Comparison of ENCODE assay signal across 14 cellular contexts in genomic region chr12:54140958-54141388, GRCh38. TPM values are rescaled to one million over a fixed set of nuclear protein-coding genes. Genes with fewer than 3 reads are reported as not detected.
DNase-seq lines count a peak whose midpoint lies in the region; ATAC-seq and TF ChIP-seq lines count a peak whose summit lies in the region.
"Had no signal": no experiment of that assay in that cellular context is flagged by ENCODE, and none has a peak within 500 bp of the region (broad histone marks: within the 10 kb centered on the region; RNA-seq: fewer than 3 reads in every experiment).

No MANE protein-coding gene starts in this region.

- peaks cover 26% of the 10 kb centered on the region for H3K27me3 Mint-ChIP-seq in nephron (ENCODE audit: low read depth)
- H3K27me3 Mint-ChIP-seq in activated CD8-positive, alpha-beta T cell treated with anti-CD3 and anti-CD28 coated beads for 36 hours: peaks cover 12% of the 10 kb centered on the region
- H3K27me3 Mint-ChIP-seq in activated T-cell treated with anti-CD3 and anti-CD28 coated beads, Interleukin-2, amount 50 U/mL, for 24 hours: peaks cover 76% of the 10 kb centered on the region

- no peaks in the 10 kb centered on the region for H3K9me3 ChIP-seq in tibial nerve

- peak overlapping the region; percentile 42 to 52 (median 51) for H3K4me3 Mint-ChIP-seq in nephron
- H3K4me3 Mint-ChIP-seq in activated CD8-positive, alpha-beta T cell treated with anti-CD3 and anti-CD28 coated beads for 36 hours: no peak overlapping the region
- H3K4me3 Mint-ChIP-seq in activated T-cell treated with anti-CD3 and anti-CD28 coated beads, Interleukin-2, amount 50 U/mL, for 24 hours: no peak overlapping the region
- H3K4me3 Mint-ChIP-seq: activated naive CD8-positive, alpha-beta T cell treated with anti-CD3 and anti-CD28 coated beads for 36 hours; T-helper 17 cell had no signal

- H3K4me3 ChIP-seq in fibroblast of the aortic adventitia (ENCODE audit: low read depth, low read length): no peak overlapping the region
- no peak overlapping the region for H3K4me3 ChIP-seq in tibial nerve
- H3K4me3 ChIP-seq: K562 had no signal

- DNase-seq in NCI-H82 treated with DMSO at 0.1 percent for 48 hours (lab: John Stamatoyannopoulos, UW; ENCODE audit: unreplicated experiment): peak; percentile 81
- peak; percentile 65 for DNase-seq in fibroblast of the aortic adventitia (ENCODE audit: low read depth)
- DNase-seq in tibial nerve (ENCODE audit: low spot score in 2 of 2): peak in 1 of 2 donors; percentile 36
- no peak for DNase-seq in activated CD8-positive, alpha-beta T cell treated with anti-CD3 and anti-CD28 coated beads for 36 hours
- DNase-seq in central memory CD4-positive, alpha-beta T cell: no peak
- no peak for DNase-seq in activated T-cell treated with anti-CD3 and anti-CD28 coated beads, Interleukin-2, amount 50 U/mL, for 24 hours
- DNase-seq: activated naive CD8-positive, alpha-beta T cell treated with anti-CD3 and anti-CD28 coated beads for 36 hours; effector CD4-positive, alpha-beta T cell; NCI-H1694 treated with DMSO at 0.1 percent for 48 hours; OCI-M1; T-helper 17 cell had no signal

- H3K36me3 ChIP-seq in tibial nerve: no peaks in the 10 kb centered on the region

- H3K4me1 ChIP-seq in tibial nerve: peaks cover 0 to 80% (median 25%) of the 10 kb centered on the region in 4 donors

- no peak for TF ChIP-seq POLR2A in tibial nerve (IDR thresholded peaks at IDR 0.05)

- TF ChIP-seq EP300 in tibial nerve (IDR thresholded peaks at IDR 0.05): peak in 1 of 2 donors; percentile 20

- no peaks in the 10 kb centered on the region for H3K9me3 Mint-ChIP-seq in nephron
- H3K9me3 Mint-ChIP-seq in activated CD8-positive, alpha-beta T cell treated with anti-CD3 and anti-CD28 coated beads for 36 hours: no peaks in the 10 kb centered on the region
- no peaks in the 10 kb centered on the region for H3K9me3 Mint-ChIP-seq in activated T-cell treated with anti-CD3 and anti-CD28 coated beads, Interleukin-2, amount 50 U/mL, for 24 hours
- H3K9me3 Mint-ChIP-seq: activated naive CD8-positive, alpha-beta T cell treated with anti-CD3 and anti-CD28 coated beads for 36 hours had no signal

- intact Hi-C loops in activated CD8-positive, alpha-beta T cell treated with anti-CD3 and anti-CD28 coated beads for 36 hours (cut with micrococcal nuclease): no loop called here

- H3K4me1 Mint-ChIP-seq in nephron: peaks cover 85% of the 10 kb centered on the region
- no peaks in the 10 kb centered on the region for H3K4me1 Mint-ChIP-seq in activated CD8-positive, alpha-beta T cell treated with anti-CD3 and anti-CD28 coated beads for 36 hours (ENCODE audit: low read depth)
- H3K4me1 Mint-ChIP-seq in activated T-cell treated with anti-CD3 and anti-CD28 coated beads, Interleukin-2, amount 50 U/mL, for 24 hours (ENCODE audit: low read depth): no peaks in the 10 kb centered on the region
- H3K4me1 Mint-ChIP-seq: activated naive CD8-positive, alpha-beta T cell treated with anti-CD3 and anti-CD28 coated beads for 36 hours had no signal

- peak overlapping the region in 3 of 4 donors; percentile 59 to 90 (median 82) for H3K27ac ChIP-seq in tibial nerve

- no peak for ATAC-seq in HG03520 (IDR thresholded peaks at IDR 0.05; ENCODE audit: unreplicated experiment)
- no peak for ATAC-seq in activated CD8-positive, alpha-beta T cell treated with anti-CD3 and anti-CD28 coated beads for 36 hours
- ATAC-seq: K562, T-helper 17 cell had no signal

- no peaks in the 10 kb centered on the region for H3K36me3 Mint-ChIP-seq in nephron (ENCODE audit: low read depth)
- no peaks in the 10 kb centered on the region for H3K36me3 Mint-ChIP-seq in activated CD8-positive, alpha-beta T cell treated with anti-CD3 and anti-CD28 coated beads for 36 hours (ENCODE audit: low read depth)
- H3K36me3 Mint-ChIP-seq in activated T-cell treated with anti-CD3 and anti-CD28 coated beads, Interleukin-2, amount 50 U/mL, for 24 hours (ENCODE audit: low read depth): no peaks in the 10 kb centered on the region
- H3K36me3 Mint-ChIP-seq: activated naive CD8-positive, alpha-beta T cell treated with anti-CD3 and anti-CD28 coated beads for 36 hours had no signal

- POLR2A ChIA-PET in activated CD8-positive, alpha-beta T cell treated with anti-CD3 and anti-CD28 coated beads for 36 hours (lab: Charles Lee): no interaction called here

- CTCF ChIA-PET in activated CD8-positive, alpha-beta T cell treated with anti-CD3 and anti-CD28 coated beads for 36 hours (lab: Charles Lee): interaction anchor here (1.3 kb wide), 1 partner anchor 108 kb away, joined by 4 read pairs; the partner anchor contains the start of gene HOXC5

- 11 to 22% methylated on average over 8 to 9 of the region's 9 CpGs for WGBS in tibial nerve, 2 donors

- peak overlapping the region; percentile 87 to 90 (median 87) for H3K27ac Mint-ChIP-seq in nephron
- no peak overlapping the region for H3K27ac Mint-ChIP-seq in activated CD8-positive, alpha-beta T cell treated with anti-CD3 and anti-CD28 coated beads for 36 hours
- H3K27ac Mint-ChIP-seq in activated T-cell treated with anti-CD3 and anti-CD28 coated beads, Interleukin-2, amount 50 U/mL, for 24 hours: no peak overlapping the region
- H3K27ac Mint-ChIP-seq: activated naive CD8-positive, alpha-beta T cell treated with anti-CD3 and anti-CD28 coated beads for 36 hours; T-helper 17 cell had no signal

- H3K27me3 ChIP-seq in tibial nerve: no peaks in the 10 kb centered on the region

- peak; percentile 7 for TF ChIP-seq CTCF in fibroblast of the aortic adventitia (IDR thresholded peaks at IDR 0.05; ENCODE audit: insufficient read depth, low read length)
- TF ChIP-seq CTCF in nephron (IDR thresholded peaks at IDR 0.05; ENCODE audit: unreplicated experiment in 3 of 3): no peak
- no peak for TF ChIP-seq CTCF in tibial nerve (IDR thresholded peaks at IDR 0.05)
- TF ChIP-seq CTCF in activated CD8-positive, alpha-beta T cell treated with anti-CD3 and anti-CD28 coated beads for 36 hours (IDR thresholded peaks at IDR 0.05): no peak

RNA-seq across cellular contexts. Expression of gene SMUG1, which starts 47.8 kb away (rescaled TPM):
- total RNA-seq in fibroblast of the aortic adventitia (ENCODE audit: low replicate concordance) (18.3 and 27.5 TPM in 2 replicates), tibial nerve (10 to 100 TPM; 31.5 to 55.5 (median 36.3) TPM)
- 10 to 100 TPM; 20.1 to 23.9 TPM for total RNA-seq in activated CD8-positive, alpha-beta T cell treated with anti-CD3 and anti-CD28 coated beads for 36 hours

Comparison
In these comparisons a context has a peak if more than half of its experiments do, and no peak if none do; other contexts are left out.
1. DNase-seq: peak in NCI-H82 treated with DMSO at 0.1 percent for 48 hours (single experiment) and fibroblast of the aortic adventitia (single experiment); none in activated CD8-positive, alpha-beta T cell treated with anti-CD3 and anti-CD28 coated beads for 36 hours (single experiment), central memory CD4-positive, alpha-beta T cell (single experiment) and activated T-cell treated with anti-CD3 and anti-CD28 coated beads, Interleukin-2, amount 50 U/mL, for 24 hours (single experiment).
2. H3K27ac Mint-ChIP-seq: peak in nephron (3 of 3); none in activated CD8-positive, alpha-beta T cell treated with anti-CD3 and anti-CD28 coated beads for 36 hours (single experiment) and activated T-cell treated with anti-CD3 and anti-CD28 coated beads, Interleukin-2, amount 50 U/mL, for 24 hours (single experiment).
3. H3K4me3 Mint-ChIP-seq: peak in nephron (3 of 3); none in activated CD8-positive, alpha-beta T cell treated with anti-CD3 and anti-CD28 coated beads for 36 hours (single experiment) and activated T-cell treated with anti-CD3 and anti-CD28 coated beads, Interleukin-2, amount 50 U/mL, for 24 hours (single experiment).